1 cellular context compared by ENCODE assay signal in genomic region chr21:42097860-42098259, GRCh38.
TF ChIP-seq lines count a peak whose summit lies in the region.

No MANE protein-coding gene starts in this region.

TF ChIP-seq in HEK293, 187 proteins besides CTCF, POLR2A, EP300 and RAD21 (continued from another document and continues in another):
- TF ChIP-seq ZNF664 (tag by site-specific recombination; IDR thresholded peaks at IDR 0.05), result no peak
- TF ChIP-seq, protein P1, sequence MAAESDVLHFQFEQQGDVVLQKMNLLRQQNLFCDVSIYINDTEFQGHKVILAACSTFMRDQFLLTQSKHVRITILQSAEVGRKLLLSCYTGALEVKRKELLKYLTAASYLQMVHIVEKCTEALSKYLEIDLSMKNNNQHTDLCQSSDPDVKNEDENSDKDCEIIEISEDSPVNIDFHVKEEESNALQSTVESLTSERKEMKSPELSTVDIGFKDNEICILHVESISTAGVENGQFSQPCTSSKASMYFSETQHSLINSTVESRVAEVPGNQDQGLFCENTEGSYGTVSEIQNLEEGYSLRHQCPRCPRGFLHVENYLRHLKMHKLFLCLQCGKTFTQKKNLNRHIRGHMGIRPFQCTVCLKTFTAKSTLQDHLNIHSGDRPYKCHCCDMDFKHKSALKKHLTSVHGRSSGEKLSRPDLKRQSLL (tag by site-specific recombination; IDR thresholded peaks at IDR 0.05), result no peak
- TF ChIP-seq KLF8 (tag by site-specific recombination; IDR thresholded peaks at IDR 0.05), result peak; percentile 23; the same call in 1 of the 2 replicates
- TF ChIP-seq, protein P2, sequence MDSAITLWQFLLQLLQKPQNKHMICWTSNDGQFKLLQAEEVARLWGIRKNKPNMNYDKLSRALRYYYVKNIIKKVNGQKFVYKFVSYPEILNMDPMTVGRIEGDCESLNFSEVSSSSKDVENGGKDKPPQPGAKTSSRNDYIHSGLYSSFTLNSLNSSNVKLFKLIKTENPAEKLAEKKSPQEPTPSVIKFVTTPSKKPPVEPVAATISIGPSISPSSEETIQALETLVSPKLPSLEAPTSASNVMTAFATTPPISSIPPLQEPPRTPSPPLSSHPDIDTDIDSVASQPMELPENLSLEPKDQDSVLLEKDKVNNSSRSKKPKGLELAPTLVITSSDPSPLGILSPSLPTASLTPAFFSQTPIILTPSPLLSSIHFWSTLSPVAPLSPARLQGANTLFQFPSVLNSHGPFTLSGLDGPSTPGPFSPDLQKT (IDR thresholded peaks at IDR 0.05; ENCODE audit: borderline replicate concordance, low read depth, low read length), result no peak
- no peak for TF ChIP-seq ZNF548 (tag by site-specific recombination; IDR thresholded peaks at IDR 0.05)
- TF ChIP-seq ZNF174 (tag by site-specific recombination; IDR thresholded peaks at IDR 0.05), result no peak
- TF ChIP-seq ZBTB48 (tag by site-specific recombination; IDR thresholded peaks at IDR 0.05), result no peak
- no peak for TF ChIP-seq ZNF335 (tag by site-specific recombination; conservative IDR thresholded peaks at IDR 0.05)
- TF ChIP-seq ZNF133 (tag by site-specific recombination; IDR thresholded peaks at IDR 0.05), result no peak
- no peak for TF ChIP-seq ZFHX2 (tag by site-specific recombination; conservative IDR thresholded peaks at IDR 0.05)
- TF ChIP-seq MEIS1 (CRISPR knock-in tag; IDR thresholded peaks at IDR 0.05; ENCODE audit: borderline replicate concordance), result no peak
- no peak for TF ChIP-seq ZNF654 (tag by site-specific recombination; IDR thresholded peaks at IDR 0.05; ENCODE audit: low read depth)
- TF ChIP-seq, protein P3, sequence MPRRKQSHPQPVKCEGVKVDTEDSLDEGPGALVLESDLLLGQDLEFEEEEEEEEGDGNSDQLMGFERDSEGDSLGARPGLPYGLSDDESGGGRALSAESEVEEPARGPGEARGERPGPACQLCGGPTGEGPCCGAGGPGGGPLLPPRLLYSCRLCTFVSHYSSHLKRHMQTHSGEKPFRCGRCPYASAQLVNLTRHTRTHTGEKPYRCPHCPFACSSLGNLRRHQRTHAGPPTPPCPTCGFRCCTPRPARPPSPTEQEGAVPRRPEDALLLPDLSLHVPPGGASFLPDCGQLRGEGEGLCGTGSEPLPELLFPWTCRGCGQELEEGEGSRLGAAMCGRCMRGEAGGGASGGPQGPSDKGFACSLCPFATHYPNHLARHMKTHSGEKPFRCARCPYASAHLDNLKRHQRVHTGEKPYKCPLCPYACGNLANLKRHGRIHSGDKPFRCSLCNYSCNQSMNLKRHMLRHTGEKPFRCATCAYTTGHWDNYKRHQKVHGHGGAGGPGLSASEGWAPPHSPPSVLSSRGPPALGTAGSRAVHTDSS (tag by site-specific recombination; IDR thresholded peaks at IDR 0.05), result no peak
- no peak for TF ChIP-seq ZNF114 (tag by site-specific recombination; IDR thresholded peaks at IDR 0.05)
- TF ChIP-seq ZNF239 (tag by site-specific recombination; IDR thresholded peaks at IDR 0.05), result no peak
- no peak for TF ChIP-seq ZSCAN16 (tag by site-specific recombination; IDR thresholded peaks at IDR 0.05)
- no peak for TF ChIP-seq ZSCAN18 (tag by site-specific recombination; IDR thresholded peaks at IDR 0.05)
- TF ChIP-seq ZNF2 (tag by site-specific recombination; IDR thresholded peaks at IDR 0.05), result no peak
- no peak for TF ChIP-seq HOXA7 (CRISPR knock-in tag; IDR thresholded peaks at IDR 0.05; ENCODE audit: borderline replicate concordance)
- no peak for TF ChIP-seq ZSCAN4 (tag by site-specific recombination; IDR thresholded peaks at IDR 0.05)
- TF ChIP-seq ZNF707 (tag by site-specific recombination; IDR thresholded peaks at IDR 0.05), result no peak
- peak; percentile 59; the same call in 1 of the 2 replicates for TF ChIP-seq ZNF10 (tag by site-specific recombination; IDR thresholded peaks at IDR 0.05)
- TF ChIP-seq ZXDB (tag by site-specific recombination; IDR thresholded peaks at IDR 0.05), result no peak
- no peak for TF ChIP-seq ZIC2 (tag by site-specific recombination; IDR thresholded peaks at IDR 0.05)
- TF ChIP-seq ZNF571 (tag by site-specific recombination; IDR thresholded peaks at IDR 0.05), result no peak
- TF ChIP-seq ZNF521 (tag by site-specific recombination; IDR thresholded peaks at IDR 0.05), result no peak
- TF ChIP-seq ZNF776 (tag by site-specific recombination; IDR thresholded peaks at IDR 0.05; ENCODE audit: borderline replicate concordance), result no peak
- no peak for TF ChIP-seq ZNF747 (tag by site-specific recombination; IDR thresholded peaks at IDR 0.05)
- TF ChIP-seq, protein P4, sequence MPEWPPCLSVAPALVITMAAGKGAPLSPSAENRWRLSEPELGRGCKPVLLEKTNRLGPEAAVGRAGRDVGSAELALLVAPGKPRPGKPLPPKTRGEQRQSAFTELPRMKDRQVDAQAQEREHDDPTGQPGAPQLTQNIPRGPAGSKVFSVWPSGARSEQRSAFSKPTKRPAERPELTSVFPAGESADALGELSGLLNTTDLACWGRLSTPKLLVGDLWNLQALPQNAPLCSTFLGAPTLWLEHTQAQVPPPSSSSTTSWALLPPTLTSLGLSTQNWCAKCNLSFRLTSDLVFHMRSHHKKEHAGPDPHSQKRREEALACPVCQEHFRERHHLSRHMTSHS (tag by site-specific recombination; IDR thresholded peaks at IDR 0.05), result no peak
- TF ChIP-seq ZFP41 (tag by site-specific recombination; IDR thresholded peaks at IDR 0.05; ENCODE audit: borderline replicate concordance), result no peak
- TF ChIP-seq ZNF16 (tag by site-specific recombination; IDR thresholded peaks at IDR 0.05; ENCODE audit: low read depth), result no peak
- TF ChIP-seq ZNF843 (tag by site-specific recombination; IDR thresholded peaks at IDR 0.05), result no peak
- no peak for TF ChIP-seq ZNF704 (tag by site-specific recombination; IDR thresholded peaks at IDR 0.05)
- TF ChIP-seq ZNF292 (tag by site-specific recombination; IDR thresholded peaks at IDR 0.05; ENCODE audit: borderline replicate concordance, low read depth), result no peak
- TF ChIP-seq ZNF585B (tag by site-specific recombination; IDR thresholded peaks at IDR 0.05), result no peak
- no peak for TF ChIP-seq ZNF677 (tag by site-specific recombination; IDR thresholded peaks at IDR 0.05)
- TF ChIP-seq ZNF670 (tag by site-specific recombination; IDR thresholded peaks at IDR 0.05; ENCODE audit: low read depth), result no peak
- no peak for TF ChIP-seq ZNF658 (tag by site-specific recombination; IDR thresholded peaks at IDR 0.05)
- TF ChIP-seq ZNF621 (tag by site-specific recombination; IDR thresholded peaks at IDR 0.05), result no peak
- TF ChIP-seq, protein P5, sequence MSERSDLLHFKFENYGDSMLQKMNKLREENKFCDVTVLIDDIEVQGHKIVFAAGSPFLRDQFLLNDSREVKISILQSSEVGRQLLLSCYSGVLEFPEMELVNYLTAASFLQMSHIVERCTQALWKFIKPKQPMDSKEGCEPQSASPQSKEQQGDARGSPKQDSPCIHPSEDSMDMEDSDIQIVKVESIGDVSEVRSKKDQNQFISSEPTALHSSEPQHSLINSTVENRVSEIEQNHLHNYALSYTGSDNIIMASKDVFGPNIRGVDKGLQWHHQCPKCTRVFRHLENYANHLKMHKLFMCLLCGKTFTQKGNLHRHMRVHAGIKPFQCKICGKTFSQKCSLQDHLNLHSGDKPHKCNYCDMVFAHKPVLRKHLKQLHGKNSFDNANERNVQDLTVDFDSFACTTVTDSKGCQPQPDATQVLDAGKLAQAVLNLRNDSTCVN (tag by site-specific recombination; optimal IDR thresholded peaks at IDR 0.05), result no peak
- TF ChIP-seq ZNF223 (tag by site-specific recombination; IDR thresholded peaks at IDR 0.05), result no peak
- TF ChIP-seq ZFP69B (tag by site-specific recombination; IDR thresholded peaks at IDR 0.05), result 0 out of 2 replicates have a peak, but pooled peaks have one; percentile 72
- peak; percentile 92; the same call in 1 of the 2 replicates for TF ChIP-seq ZNF660 (tag by site-specific recombination; IDR thresholded peaks at IDR 0.05)
- TF ChIP-seq GLIS1 (tag by site-specific recombination; IDR thresholded peaks at IDR 0.05), result no peak
- TF ChIP-seq, protein P6, sequence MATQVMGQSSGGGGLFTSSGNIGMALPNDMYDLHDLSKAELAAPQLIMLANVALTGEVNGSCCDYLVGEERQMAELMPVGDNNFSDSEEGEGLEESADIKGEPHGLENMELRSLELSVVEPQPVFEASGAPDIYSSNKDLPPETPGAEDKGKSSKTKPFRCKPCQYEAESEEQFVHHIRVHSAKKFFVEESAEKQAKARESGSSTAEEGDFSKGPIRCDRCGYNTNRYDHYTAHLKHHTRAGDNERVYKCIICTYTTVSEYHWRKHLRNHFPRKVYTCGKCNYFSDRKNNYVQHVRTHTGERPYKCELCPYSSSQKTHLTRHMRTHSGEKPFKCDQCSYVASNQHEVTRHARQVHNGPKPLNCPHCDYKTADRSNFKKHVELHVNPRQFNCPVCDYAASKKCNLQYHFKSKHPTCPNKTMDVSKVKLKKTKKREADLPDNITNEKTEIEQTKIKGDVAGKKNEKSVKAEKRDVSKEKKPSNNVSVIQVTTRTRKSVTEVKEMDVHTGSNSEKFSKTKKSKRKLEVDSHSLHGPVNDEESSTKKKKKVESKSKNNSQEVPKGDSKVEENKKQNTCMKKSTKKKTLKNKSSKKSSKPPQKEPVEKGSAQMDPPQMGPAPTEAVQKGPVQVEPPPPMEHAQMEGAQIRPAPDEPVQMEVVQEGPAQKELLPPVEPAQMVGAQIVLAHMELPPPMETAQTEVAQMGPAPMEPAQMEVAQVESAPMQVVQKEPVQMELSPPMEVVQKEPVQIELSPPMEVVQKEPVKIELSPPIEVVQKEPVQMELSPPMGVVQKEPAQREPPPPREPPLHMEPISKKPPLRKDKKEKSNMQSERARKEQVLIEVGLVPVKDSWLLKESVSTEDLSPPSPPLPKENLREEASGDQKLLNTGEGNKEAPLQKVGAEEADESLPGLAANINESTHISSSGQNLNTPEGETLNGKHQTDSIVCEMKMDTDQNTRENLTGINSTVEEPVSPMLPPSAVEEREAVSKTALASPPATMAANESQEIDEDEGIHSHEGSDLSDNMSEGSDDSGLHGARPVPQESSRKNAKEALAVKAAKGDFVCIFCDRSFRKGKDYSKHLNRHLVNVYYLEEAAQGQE (tag by site-specific recombination; IDR thresholded peaks at IDR 0.05), result no peak
- no peak for TF ChIP-seq ZNF341 (tag by site-specific recombination; IDR thresholded peaks at IDR 0.05; ENCODE audit: low read depth)
- TF ChIP-seq ZFP37 (tag by site-specific recombination; IDR thresholded peaks at IDR 0.05), result no peak
- no peak for TF ChIP-seq ZNF221 (tag by site-specific recombination; IDR thresholded peaks at IDR 0.05; ENCODE audit: borderline replicate concordance)
- TF ChIP-seq ZBTB1 (tag by site-specific recombination; IDR thresholded peaks at IDR 0.05), result no peak
- no peak for TF ChIP-seq ZBTB7A (tag by site-specific recombination; IDR thresholded peaks at IDR 0.05; ENCODE audit: low read depth)
- no peak for TF ChIP-seq KLF10 (tag by site-specific recombination; IDR thresholded peaks at IDR 0.05)
